37 cellular contexts compared by ENCODE assay signal in the genomic region with DNA sequence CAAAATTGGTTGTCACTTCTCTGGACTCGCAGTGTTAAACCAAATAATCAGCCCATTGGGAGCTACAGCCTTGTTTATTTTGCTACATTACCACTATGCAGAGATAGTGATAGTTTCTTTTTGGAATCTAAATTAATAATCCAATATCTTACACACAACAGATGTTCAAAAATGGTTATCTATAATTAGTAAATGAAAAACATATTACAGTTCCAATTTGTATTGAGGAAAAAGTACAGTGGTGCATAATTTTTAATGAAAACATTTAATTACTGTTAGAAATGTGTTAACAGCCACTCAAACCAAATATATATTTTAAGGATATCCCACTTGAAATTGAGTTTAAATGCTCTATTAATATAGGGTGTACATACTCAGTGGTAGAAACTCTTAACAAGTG.
"Had no signal": no experiment of that assay in that cellular context is flagged by ENCODE, and none has a peak within 500 bp of the region (broad histone marks: within the 10 kb centered on the region; RNA-seq: fewer than 3 reads in every experiment).

No MANE protein-coding gene starts in this region.

- H3K27me3 ChIP-seq: adrenal gland, ascending aorta, body of pancreas, brain microvascular endothelial cell, breast epithelium had no signal

- H3K36me3 ChIP-seq: adrenal gland, ascending aorta, brain microvascular endothelial cell, breast epithelium, cardiac muscle cell had no signal

- H3K4me1 ChIP-seq: adrenal gland, ascending aorta, body of pancreas, breast epithelium had no signal

- ATAC-seq: activated naive CD4-positive, alpha-beta T cell treated with anti-CD3 and anti-CD28 coated beads, Interleukin-2, amount 50 U/mL, for 72 hours; activated naive CD8-positive, alpha-beta T cell treated with anti-CD3 and anti-CD28 coated beads, Interleukin-2, amount 50 U/mL, for 24 hours; activated T-cell treated with anti-CD3 and anti-CD28 coated beads, Interleukin-2, amount 50 U/mL, for 4 hours; activated T-cell treated with anti-CD3 and anti-CD28 coated beads, Interleukin-2, amount 50 U/mL, for 72 hours; activated T-helper 17 cell treated with anti-CD3 and anti-CD28 coated beads, Interleukin-2, amount 50 U/mL, for 72 hours; body of pancreas had no signal

- H3K27ac Mint-ChIP-seq: activated naive CD4-positive, alpha-beta T cell treated with anti-CD3 and anti-CD28 coated beads for 36 hours; activated naive CD4-positive, alpha-beta T cell treated with anti-CD3 and anti-CD28 coated beads, Interleukin-2, amount 10 ng/mL, durations not matched to agents 7 days and 5 days; activated naive CD4-positive, alpha-beta T cell treated with anti-CD3 and anti-CD28 coated beads, Interleukin-2, amount 50 U/mL, for 24 hours; activated naive CD4-positive, alpha-beta T cell treated with anti-CD3 and anti-CD28 coated beads, Interleukin-2, amount 50 U/mL, for 72 hours; activated naive CD8-positive, alpha-beta T cell; activated naive CD8-positive, alpha-beta T cell treated with anti-CD3 and anti-CD28 coated beads for 36 hours; activated naive CD8-positive, alpha-beta T cell treated with anti-CD3 and anti-CD28 coated beads, Interleukin-2, amount 10 ng/mL, durations not matched to agents 7 days and 5 days; activated naive CD8-positive, alpha-beta T cell treated with anti-CD3 and anti-CD28 coated beads, Interleukin-2, amount 50 U/mL, for 24 hours; activated T-cell treated with anti-CD3 and anti-CD28 coated beads, Interleukin-2, amount 50 U/mL, for 24 hours; activated T-cell treated with anti-CD3 and anti-CD28 coated beads, Interleukin-2, amount 50 U/mL, for 72 hours; activated T-helper 1 cell treated with anti-CD3 and anti-CD28 coated beads, Interleukin-12 subunit alpha, Interleukin-12 subunit beta, Interleukin-2, Interleukin-4 antibody, amounts not matched to agents 30 ng/mL and 10 ng/mL and 1 ng/mL, durations not matched to agents 14 hours and 24 hours and 36 hours; activated T-helper 17 cell treated with anti-CD3 and anti-CD28 coated beads, Interleukin-2, amount 50 U/mL, for 72 hours; activated T-helper 2 cell treated with anti-CD3 and anti-CD28 coated beads, Interferon-gamma antibody, Interleukin-2, Interleukin-4, amounts not matched to agents 10 μg/mL and 5 μg/mL and 100 μg/mL, durations not matched to agents 14 hours and 24 hours and 36 hours had no signal

- H3K4me3 Mint-ChIP-seq: activated naive CD4-positive, alpha-beta T cell treated with anti-CD3 and anti-CD28 coated beads for 36 hours; activated naive CD4-positive, alpha-beta T cell treated with anti-CD3 and anti-CD28 coated beads, Interleukin-2, amount 10 ng/mL, durations not matched to agents 7 days and 5 days; activated naive CD4-positive, alpha-beta T cell treated with anti-CD3 and anti-CD28 coated beads, Interleukin-2, amount 50 U/mL, for 24 hours; activated naive CD8-positive, alpha-beta T cell; activated naive CD8-positive, alpha-beta T cell treated with anti-CD3 and anti-CD28 coated beads for 36 hours; activated naive CD8-positive, alpha-beta T cell treated with anti-CD3 and anti-CD28 coated beads, Interleukin-2, amount 10 ng/mL, durations not matched to agents 7 days and 5 days; activated naive CD8-positive, alpha-beta T cell treated with anti-CD3 and anti-CD28 coated beads, Interleukin-2, amount 50 U/mL, for 24 hours; activated T-cell treated with anti-CD3 and anti-CD28 coated beads, Interleukin-2, amount 50 U/mL, for 24 hours; activated T-cell treated with anti-CD3 and anti-CD28 coated beads, Interleukin-2, amount 50 U/mL, for 4 hours; activated T-cell treated with anti-CD3 and anti-CD28 coated beads, Interleukin-2, amount 50 U/mL, for 72 hours; activated T-helper 1 cell treated with anti-CD3 and anti-CD28 coated beads, Interleukin-12 subunit alpha, Interleukin-12 subunit beta, Interleukin-2, Interleukin-4 antibody, amounts not matched to agents 30 ng/mL and 10 ng/mL and 1 ng/mL, durations not matched to agents 14 hours and 24 hours and 36 hours; activated T-helper 17 cell treated with anti-CD3 and anti-CD28 coated beads, Interleukin-2, amount 50 U/mL, for 72 hours; brain; central memory CD8-positive, alpha-beta T cell had no signal

- DNase-seq: activated effector memory CD4-positive, alpha-beta T cell treated with anti-CD3 and anti-CD28 coated beads, Interleukin-2, amount 50 U/mL, for 16 hours; activated effector memory CD4-positive, alpha-beta T cell treated with Interleukin-2 at 50 U/mL for 16 hours; activated gamma-delta T cell; activated gamma-delta T cell treated with Interleukin-2 at 50 U/mL for 16 hours; activated naive CD4-positive, alpha-beta T cell treated with anti-CD3 and anti-CD28 coated beads for 36 hours; activated naive CD4-positive, alpha-beta T cell treated with anti-CD3 and anti-CD28 coated beads, Interleukin-2, amount 10 ng/mL, durations not matched to agents 7 days and 5 days; activated naive CD4-positive, alpha-beta T cell treated with anti-CD3 and anti-CD28 coated beads, Interleukin-2, amount 50 U/mL, for 16 hours; activated naive CD4-positive, alpha-beta T cell treated with Interleukin-2 at 50 U/mL for 16 hours; activated naive CD8-positive, alpha-beta T cell treated with anti-CD3 and anti-CD28 coated beads for 36 hours; activated naive CD8-positive, alpha-beta T cell treated with anti-CD3 and anti-CD28 coated beads, Interleukin-2, amount 10 ng/mL, durations not matched to agents 7 days and 5 days; activated naive CD8-positive, alpha-beta T cell treated with anti-CD3 and anti-CD28 coated beads, Interleukin-2, amount 50 U/mL, for 24 hours; activated T-cell treated with anti-CD3 and anti-CD28 coated beads, Interleukin-2, amount 50 U/mL, for 1 hour; activated T-cell treated with anti-CD3 and anti-CD28 coated beads, Interleukin-2, amount 50 U/mL, for 24 hours; activated T-cell treated with anti-CD3 and anti-CD28 coated beads, Interleukin-2, amount 50 U/mL, for 4 hours; activated T-cell treated with anti-CD3 and anti-CD28 coated beads, Interleukin-2, amount 50 U/mL, for 48 hours; activated T-cell treated with anti-CD3 and anti-CD28 coated beads, Interleukin-2, amount 50 U/mL, for 72 hours; adrenal gland; amniotic stem cell; amygdala; anterior cingulate cortex; aorta; body of pancreas; brain microvascular endothelial cell; caudate nucleus; central memory CD4-positive, alpha-beta T cell; cerebellar nuclear complex had no signal

- H3K27me3 Mint-ChIP-seq: activated naive CD4-positive, alpha-beta T cell treated with anti-CD3 and anti-CD28 coated beads, Interleukin-2, amount 10 ng/mL, durations not matched to agents 7 days and 5 days; activated naive CD4-positive, alpha-beta T cell treated with anti-CD3 and anti-CD28 coated beads, Interleukin-2, amount 50 U/mL, for 24 hours; activated naive CD8-positive, alpha-beta T cell treated with anti-CD3 and anti-CD28 coated beads, Interleukin-2, amount 10 ng/mL, durations not matched to agents 7 days and 5 days; activated naive CD8-positive, alpha-beta T cell treated with anti-CD3 and anti-CD28 coated beads, Interleukin-2, amount 50 U/mL, for 24 hours; activated T-cell treated with anti-CD3 and anti-CD28 coated beads, Interleukin-2, amount 50 U/mL, for 24 hours; central memory CD8-positive, alpha-beta T cell had no signal

- H3K4me1 Mint-ChIP-seq: activated naive CD4-positive, alpha-beta T cell treated with anti-CD3 and anti-CD28 coated beads, Interleukin-2, amount 10 ng/mL, durations not matched to agents 7 days and 5 days; activated naive CD4-positive, alpha-beta T cell treated with anti-CD3 and anti-CD28 coated beads, Interleukin-2, amount 50 U/mL, for 24 hours; activated naive CD8-positive, alpha-beta T cell treated with anti-CD3 and anti-CD28 coated beads for 36 hours; activated naive CD8-positive, alpha-beta T cell treated with anti-CD3 and anti-CD28 coated beads, Interleukin-2, amount 10 ng/mL, durations not matched to agents 7 days and 5 days; activated naive CD8-positive, alpha-beta T cell treated with anti-CD3 and anti-CD28 coated beads, Interleukin-2, amount 50 U/mL, for 24 hours; activated T-helper 17 cell treated with anti-CD3 and anti-CD28 coated beads, Interleukin-2, amount 50 U/mL, for 72 hours; central memory CD8-positive, alpha-beta T cell had no signal

- H3K36me3 Mint-ChIP-seq: activated naive CD4-positive, alpha-beta T cell treated with anti-CD3 and anti-CD28 coated beads, Interleukin-2, amount 10 ng/mL, durations not matched to agents 7 days and 5 days; activated naive CD4-positive, alpha-beta T cell treated with anti-CD3 and anti-CD28 coated beads, Interleukin-2, amount 50 U/mL, for 24 hours; activated naive CD4-positive, alpha-beta T cell treated with anti-CD3 and anti-CD28 coated beads, Interleukin-2, amount 50 U/mL, for 72 hours; activated naive CD8-positive, alpha-beta T cell; activated naive CD8-positive, alpha-beta T cell treated with anti-CD3 and anti-CD28 coated beads for 36 hours; activated naive CD8-positive, alpha-beta T cell treated with anti-CD3 and anti-CD28 coated beads, Interleukin-2, amount 10 ng/mL, durations not matched to agents 7 days and 5 days had no signal

- H3K4me3 ChIP-seq: adrenal gland, ascending aorta, body of pancreas, breast epithelium, cardiac muscle cell had no signal

- H3K9me3 ChIP-seq: adrenal gland, ascending aorta, body of pancreas, breast epithelium had no signal

- H3K9me3 Mint-ChIP-seq: activated naive CD4-positive, alpha-beta T cell treated with anti-CD3 and anti-CD28 coated beads for 36 hours; activated naive CD4-positive, alpha-beta T cell treated with anti-CD3 and anti-CD28 coated beads, Interleukin-2, amount 10 ng/mL, durations not matched to agents 7 days and 5 days; activated naive CD4-positive, alpha-beta T cell treated with anti-CD3 and anti-CD28 coated beads, Interleukin-2, amount 50 U/mL, for 24 hours; activated naive CD8-positive, alpha-beta T cell treated with anti-CD3 and anti-CD28 coated beads for 36 hours; activated naive CD8-positive, alpha-beta T cell treated with anti-CD3 and anti-CD28 coated beads, Interleukin-2, amount 10 ng/mL, durations not matched to agents 7 days and 5 days; activated naive CD8-positive, alpha-beta T cell treated with anti-CD3 and anti-CD28 coated beads, Interleukin-2, amount 50 U/mL, for 24 hours; activated T-cell treated with anti-CD3 and anti-CD28 coated beads, Interleukin-2, amount 50 U/mL, for 24 hours; activated T-cell treated with anti-CD3 and anti-CD28 coated beads, Interleukin-2, amount 50 U/mL, for 4 hours; activated T-cell treated with anti-CD3 and anti-CD28 coated beads, Interleukin-2, amount 50 U/mL, for 72 hours; activated T-helper 1 cell treated with anti-CD3 and anti-CD28 coated beads, Interleukin-12 subunit alpha, Interleukin-12 subunit beta, Interleukin-2, Interleukin-4 antibody, amounts not matched to agents 30 ng/mL and 10 ng/mL and 1 ng/mL, durations not matched to agents 14 hours and 24 hours and 36 hours; activated T-helper 2 cell treated with anti-CD3 and anti-CD28 coated beads, Interferon-gamma antibody, Interleukin-2, Interleukin-4, amounts not matched to agents 10 μg/mL and 5 μg/mL and 100 μg/mL, durations not matched to agents 14 hours and 24 hours and 36 hours had no signal

- H3K27ac ChIP-seq: adrenal gland, ascending aorta, body of pancreas, brain microvascular endothelial cell, breast epithelium, cardiac muscle cell had no signal
